ENCODE assay signal across 18 cellular contexts in genomic region chr9:136634904-136635303, GRCh38. TPM values are rescaled to one million over a fixed set of nuclear protein-coding genes. Genes with fewer than 3 reads are reported as not detected.
A peak's percentile ranks its signal among the peaks of the same experiment; 100 is the strongest.
DNase-seq lines count a peak whose midpoint lies in the region; ATAC-seq and TF ChIP-seq lines count a peak whose summit lies in the region.
"Had no signal": no experiment of that assay in that cellular context is flagged by ENCODE, and none has a peak within 500 bp of the region (broad histone marks: within the 10 kb centered on the region; RNA-seq: fewer than 3 reads in every experiment).

No MANE protein-coding gene starts in this region.

- H3K9me3 ChIP-seq in GM23248 (ENCODE audit: low read depth) = no peaks in the 10 kb centered on the region
- no peaks in the 10 kb centered on the region for H3K9me3 ChIP-seq in PC-9 (ENCODE audit: insufficient read depth, low read depth)
- H3K9me3 ChIP-seq in neural progenitor cell (ENCODE audit: low read depth) = no peaks in the 10 kb centered on the region

- H3K27ac ChIP-seq in GM23248 (no peak overlapping the region), PC-9 (no peak overlapping the region), neural progenitor cell (no peak overlapping the region)
- H3K27ac ChIP-seq: HL-60 had no signal

- ATAC-seq in GM21529 (IDR thresholded peaks at IDR 0.05; ENCODE audit: unreplicated experiment) = no peak
- no peak for ATAC-seq in GM18907 (IDR thresholded peaks at IDR 0.05; ENCODE audit: unreplicated experiment)

- BruUV-seq in PC-9 (replicated peaks; lab: Mats Ljungman, UMichigan) = no TSS peak

- H4K20me1 ChIP-seq in GM23248 (ENCODE audit: insufficient read depth) (no peaks in the 10 kb centered on the region), PC-9 (ENCODE audit: insufficient read depth) (no peaks in the 10 kb centered on the region), neural progenitor cell (ENCODE audit: low read depth) (no peaks in the 10 kb centered on the region)

- H3K27ac Mint-ChIP-seq in neural progenitor cell (peak overlapping the region; percentile 5), type B pancreatic cell (no peak overlapping the region)
- H3K27ac Mint-ChIP-seq: CD4-positive, alpha-beta T cell; IgD-negative memory B cell had no signal

- TF ChIP-seq CTCF in PC-9 (conservative IDR thresholded peaks at IDR 0.05) (no peak), epithelial cell of esophagus (IDR thresholded peaks at IDR 0.05; ENCODE audit: insufficient read depth, low read depth, low read length, missing control alignments) (no peak), neural progenitor cell (IDR thresholded peaks at IDR 0.05) (no peak), type B pancreatic cell (conservative IDR thresholded peaks at IDR 0.05) (no peak)

- POLR2A ChIA-PET in PC-9 (lab: Charles Lee; ENCODE audit: unreplicated experiment) = interaction anchor here (0.5 to 0.6 kb wide), 2 partner anchors 59 to 76 kb away, joined by 6 to 7 read pairs; no protein-coding TSS in a partner anchor

- no peaks in the 10 kb centered on the region for H3K9me3 Mint-ChIP-seq in neural progenitor cell
- H3K9me3 Mint-ChIP-seq in type B pancreatic cell = no peaks in the 10 kb centered on the region
- H3K9me3 Mint-ChIP-seq: CD4-positive, alpha-beta T cell; IgD-negative memory B cell had no signal

- peak; percentile 57 for DNase-seq in GM23248
- peak in 1 of 2 experiments; percentile 37 for DNase-seq in PC-9
- peak; percentile 69 for DNase-seq in epithelial cell of esophagus (ENCODE audit: low read depth)
- no peak for DNase-seq in neural progenitor cell (ENCODE audit: low spot score)
- no peak for DNase-seq in type B pancreatic cell (ENCODE audit: extremely low spot score, unreplicated experiment)
- DNase-seq: ACHN; CD4-positive, alpha-beta T cell; HCEC 1CT; NCI-H1092; NCI-H146; NCI-H2081 treated with DMSO at 0.1 percent for 48 hours; NCI-H510A treated with DMSO at 0.1 percent for 48 hours; NCI-H82; Right ventricle myocardium superior had no signal

- no peak overlapping the region for H3K4me3 ChIP-seq in GM23248
- H3K4me3 ChIP-seq in PC-9 = no peak overlapping the region
- H3K4me3 ChIP-seq in epithelial cell of esophagus (ENCODE audit: low read length) = no peak overlapping the region
- H3K4me3 ChIP-seq in neural progenitor cell = no peak overlapping the region

- H3K27me3 ChIP-seq in GM23248 (replicated peaks; ENCODE audit: insufficient read depth) = no peaks in the 10 kb centered on the region; the same call in 1 of the 2 replicates
- no peaks in the 10 kb centered on the region for H3K27me3 ChIP-seq in PC-9 (ENCODE audit: insufficient read depth, low read depth)
- H3K27me3 ChIP-seq in neural progenitor cell = peaks cover 9% of the 10 kb centered on the region

- no peaks in the 10 kb centered on the region for H3K79me2 ChIP-seq in GM23248 (ENCODE audit: insufficient read depth)
- H3K79me2 ChIP-seq in PC-9 (ENCODE audit: low read depth) = no peaks in the 10 kb centered on the region
- H3K79me2 ChIP-seq in neural progenitor cell (ENCODE audit: low read depth) = no peaks in the 10 kb centered on the region

- H3K36me3 ChIP-seq in GM23248 (ENCODE audit: low read depth) = no peaks in the 10 kb centered on the region
- H3K36me3 ChIP-seq in PC-9 (ENCODE audit: low read depth) = no peaks in the 10 kb centered on the region
- H3K36me3 ChIP-seq in neural progenitor cell = no peaks in the 10 kb centered on the region

- H3K4me1 Mint-ChIP-seq in neural progenitor cell (peaks cover 5% of the 10 kb centered on the region), type B pancreatic cell (ENCODE audit: unreplicated experiment) (no peaks in the 10 kb centered on the region)

- H3K4me3 Mint-ChIP-seq in neural progenitor cell (no peak overlapping the region), type B pancreatic cell (no peak overlapping the region)
- H3K4me3 Mint-ChIP-seq: CD4-positive, alpha-beta T cell; IgD-negative memory B cell had no signal

- H3K36me3 Mint-ChIP-seq in neural progenitor cell (no peaks in the 10 kb centered on the region), type B pancreatic cell (no peaks in the 10 kb centered on the region)
- H3K36me3 Mint-ChIP-seq: IgD-negative memory B cell had no signal

- no peaks in the 10 kb centered on the region for H3K27me3 Mint-ChIP-seq in neural progenitor cell (ENCODE audit: insufficient read depth, low read depth)
- peaks cover 4% of the 10 kb centered on the region for H3K27me3 Mint-ChIP-seq in type B pancreatic cell
- H3K27me3 Mint-ChIP-seq: IgD-negative memory B cell had no signal

- H3K9me2 ChIP-seq in GM23248 (ENCODE audit: insufficient read depth) (no peaks in the 10 kb centered on the region), PC-9 (ENCODE audit: insufficient read depth) (no peaks in the 10 kb centered on the region)

- CTCF ChIA-PET in PC-9 (lab: Charles Lee) = interaction anchor here (0.5 to 0.7 kb wide), 2 partner anchors 131 to 150 kb away, joined by 3 to 4 read pairs; no protein-coding TSS in a partner anchor

- H2AFZ ChIP-seq in GM23248 = no peak overlapping the region
- H2AFZ ChIP-seq in PC-9 = no peak overlapping the region
- no peak overlapping the region for H2AFZ ChIP-seq in neural progenitor cell (replicated peaks)

- H3K4me1 ChIP-seq in GM23248 (ENCODE audit: insufficient read depth) = no peaks in the 10 kb centered on the region
- H3K4me1 ChIP-seq in PC-9 (replicated peaks; ENCODE audit: insufficient read depth) = 0 out of 2 replicates have a peak, but pooled peaks cover 3% of the 10 kb centered on the region
- H3K4me1 ChIP-seq in neural progenitor cell = peaks cover 6% of the 10 kb centered on the region

- H3F3A ChIP-seq in GM23248 (ENCODE audit: insufficient read depth) (peaks cover 7% of the 10 kb centered on the region; the same call in 1 of the 2 replicates), PC-9 (ENCODE audit: insufficient read depth, low read depth) (peaks cover 16% of the 10 kb centered on the region), neural progenitor cell (ENCODE audit: low read depth) (peaks cover 19% of the 10 kb centered on the region)

- in situ Hi-C loops in GM23248 (cut with MboI) = no loop called here

- WGBS in GM23248 (ENCODE audit: low coverage in 1 of 2, low lambda C conversion rate in 2 of 2, missing lambda C conversion rate in 2 of 2), 2 experiments = 50 to 52% methylated on average over 10 to 11 of the region's 11 CpGs

- H3K9ac ChIP-seq in GM23248 = no peak overlapping the region
- H3K9ac ChIP-seq in neural progenitor cell = no peak overlapping the region

- intact Hi-C loops in PC-9 (cut with micrococcal nuclease; ENCODE audit: unreplicated experiment) = loop anchor here (5.0 to 10.0 kb wide), 2 partner anchors 320 to 1033 kb away; no protein-coding TSS in a partner anchor

- H3K4me2 ChIP-seq in GM23248 (ENCODE audit: unreplicated experiment) = no peak overlapping the region
- peak overlapping the region; percentile 23; the same call in 1 of the 2 replicates for H3K4me2 ChIP-seq in PC-9
- no peak overlapping the region for H3K4me2 ChIP-seq in neural progenitor cell

RNA-seq across cellular contexts. Expression of gene EGFL7, which starts 27.8 kb away (rescaled TPM):
- total RNA-seq in GM23248 (2014; rRNA removed; shearing (Covaris generic)) = 13.7 and 15.3 TPM in 2 replicates
- polyA plus RNA-seq in GM23248 (2016; fragmentation: Nextera tagmentation; extraction: Ambion mirVana) = 15.3 and 15.7 TPM in 2 replicates
- total RNA-seq in PC-9 (2021) (53.1 and 70.7 TPM in 2 replicates), neural progenitor cell (ENCODE audit: low replicate concordance) (16.5 and 47.4 TPM in 2 replicates), type B pancreatic cell (ENCODE audit: low replicate concordance) (20.7 and 25.5 TPM in 2 replicates)
- total RNA-seq: CD4-positive, alpha-beta T cell had no signal
- polyA plus RNA-seq: IgD-negative memory B cell had no signal

RNA-seq across cellular contexts. Expression of gene AGPAT2, which starts 52.4 kb away (rescaled TPM):
- 50.8 and 58.3 TPM in 2 replicates for total RNA-seq in GM23248 (2014; rRNA removed; shearing (Covaris generic))
- polyA plus RNA-seq in GM23248 (2016; fragmentation: Nextera tagmentation; extraction: Ambion mirVana) = 68.7 and 80.3 TPM in 2 replicates
- total RNA-seq in PC-9 (2021) (124 and 136 TPM in 2 replicates), neural progenitor cell (ENCODE audit: low replicate concordance) (2.4 and 3.4 TPM in 2 replicates), type B pancreatic cell (ENCODE audit: low replicate concordance) (47.8 and 75.3 TPM in 2 replicates)

Comparison
In these comparisons a context has a peak if more than half of its experiments do, and no peak if none do; other contexts are left out.
1. DNase-seq: peak in GM23248 (single experiment) and epithelial cell of esophagus (single experiment); none in neural progenitor cell (single experiment) and type B pancreatic cell (single experiment).
2. RNA of gene AGPAT2, which starts 52.4 kb away (total RNA-seq): 124 to 136 TPM in PC-9, 50.8 to 58.3 TPM in GM23248 and 47.8 to 75.3 TPM in type B pancreatic cell; 2.4 to 3.4 TPM in neural progenitor cell; every median in the first group is over 10 times any median in the second.